ENCODE assay signal across 13 cellular contexts in the genomic region with DNA sequence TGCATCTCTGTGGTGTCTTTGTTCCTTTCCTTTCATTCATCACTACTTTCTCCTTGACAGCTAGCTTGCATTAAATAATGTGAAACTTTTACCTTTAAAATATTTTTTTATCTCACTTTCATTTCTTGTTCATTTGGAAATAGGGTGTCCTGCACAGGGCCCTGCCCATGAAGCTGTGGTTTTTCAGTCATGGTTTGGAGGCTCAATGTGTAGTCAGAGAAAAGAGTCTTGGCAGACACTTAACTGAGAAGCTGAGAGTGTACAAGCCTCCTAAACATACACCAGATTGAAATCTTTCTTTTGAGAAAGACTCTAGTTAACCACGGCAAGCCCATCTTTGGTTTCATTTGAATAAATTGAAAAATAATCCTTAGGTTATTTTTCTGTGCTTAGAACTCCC.
"Had no signal": no experiment of that assay in that cellular context is flagged by ENCODE, and none has a peak within 500 bp of the region (broad histone marks: within the 10 kb centered on the region; RNA-seq: fewer than 3 reads in every experiment).

No MANE protein-coding gene starts in this region.

- ATAC-seq: activated T-helper 17 cell treated with anti-CD3 and anti-CD28 coated beads, Interleukin-2, amount 50 U/mL, for 72 hours; foreskin keratinocyte; left ventricle myocardium superior had no signal

- H3K27ac Mint-ChIP-seq: activated naive CD4-positive, alpha-beta T cell treated with anti-CD3 and anti-CD28 coated beads, Interleukin-2, amount 10 ng/mL, durations not matched to agents 7 days and 5 days; activated T-helper 17 cell treated with anti-CD3 and anti-CD28 coated beads, Interleukin-2, amount 50 U/mL, for 72 hours; T-helper 1 cell treated with Interleukin-12 subunit alpha and Interleukin-12 subunit beta and Interleukin-4 antibody, amounts not matched to agents 30 μg/mL and 1 μg/mL, for 36 hours had no signal

- DNase-seq: activated B cell treated with CpG ODN at 0.5 μM for 24 hours; activated CD4-positive, alpha-beta T cell treated with anti-CD3 and anti-CD28 coated beads, Interleukin-2, amount 50 U/mL, for 1 hour; activated naive CD4-positive, alpha-beta T cell treated with anti-CD3 and anti-CD28 coated beads, Interleukin-2, amount 10 ng/mL, durations not matched to agents 7 days and 5 days; activated T-cell treated with anti-CD3 and anti-CD28 coated beads for 4 hours; foreskin keratinocyte; left ventricle myocardium superior; mesendoderm; stimulated activated CD4-positive, alpha-beta T cell treated with anti-CD3 and anti-CD28 coated beads, Interleukin-15, amount 100 ng/mL, for 24 hours; stimulated activated CD4-positive, alpha-beta T cell treated with anti-CD3 and anti-CD28 coated beads, Interleukin-4, amount 100 ng/mL, for 4 hours; stomach; uterus had no signal

- H3K4me3 Mint-ChIP-seq: T-helper 1 cell treated with Interleukin-12 subunit alpha and Interleukin-12 subunit beta and Interleukin-4 antibody, amounts not matched to agents 30 μg/mL and 1 μg/mL, for 36 hours had no signal

- H3K4me1 Mint-ChIP-seq: activated T-helper 17 cell treated with anti-CD3 and anti-CD28 coated beads, Interleukin-2, amount 50 U/mL, for 72 hours had no signal

- H3K36me3 Mint-ChIP-seq: activated naive CD4-positive, alpha-beta T cell treated with anti-CD3 and anti-CD28 coated beads, Interleukin-2, amount 10 ng/mL, durations not matched to agents 7 days and 5 days had no signal

- H3K9me3 Mint-ChIP-seq: activated B cell treated with CpG ODN at 0.5 μM for 24 hours; activated naive CD4-positive, alpha-beta T cell treated with anti-CD3 and anti-CD28 coated beads, Interleukin-2, amount 10 ng/mL, durations not matched to agents 7 days and 5 days; activated T-helper 17 cell treated with anti-CD3 and anti-CD28 coated beads, Interleukin-2, amount 50 U/mL, for 72 hours; T-helper 1 cell treated with Interleukin-12 subunit alpha and Interleukin-12 subunit beta and Interleukin-4 antibody, amounts not matched to agents 30 μg/mL and 1 μg/mL, for 36 hours had no signal

- H3K27me3 Mint-ChIP-seq: activated B cell treated with CpG ODN at 0.5 μM for 24 hours; activated naive CD4-positive, alpha-beta T cell treated with anti-CD3 and anti-CD28 coated beads, Interleukin-2, amount 10 ng/mL, durations not matched to agents 7 days and 5 days; activated T-helper 17 cell treated with anti-CD3 and anti-CD28 coated beads, Interleukin-2, amount 50 U/mL, for 72 hours had no signal
